Comparison of ENCODE assay signal across 22 cellular contexts in the genomic region with DNA sequence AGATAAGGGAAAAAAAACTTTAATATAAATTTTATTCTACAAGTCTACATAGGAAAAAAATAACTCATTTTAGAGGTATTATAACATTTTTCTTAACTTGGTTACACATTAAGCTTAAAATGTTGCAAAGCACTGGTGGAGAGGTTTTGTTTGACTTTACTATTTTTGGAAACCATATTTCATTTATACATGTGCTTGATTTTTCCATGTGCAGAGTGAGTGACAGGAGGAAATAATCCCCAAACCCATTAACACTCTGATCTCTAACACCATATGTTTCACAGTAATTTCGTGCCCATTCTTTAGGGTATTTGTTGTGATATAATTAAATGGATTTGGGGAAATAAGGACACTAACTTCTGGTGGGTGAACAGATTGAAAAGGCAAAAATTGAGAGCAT.
DNase-seq lines count a peak whose midpoint lies in the region; ATAC-seq and TF ChIP-seq lines count a peak whose summit lies in the region.
"Had no signal": no experiment of that assay in that cellular context is flagged by ENCODE, and none has a peak within 500 bp of the region (broad histone marks: within the 10 kb centered on the region; RNA-seq: fewer than 3 reads in every experiment).

No MANE protein-coding gene starts in this region.

- H3K4me1 Mint-ChIP-seq in glutamatergic neuron (ENCODE audit: low read depth, unreplicated experiment) = peaks cover 23% of the 10 kb centered on the region
- H3K4me1 Mint-ChIP-seq: CD4-positive, alpha-beta memory T cell had no signal

- no peaks in the 10 kb centered on the region for H3K27me3 ChIP-seq in left lung
- H3K27me3 ChIP-seq: BE2C; BLaER1 treated with 17β-estradiol and CSF1 and Interleukin-3, amounts not matched to agents 10 nM and 100 nM had no signal

- CTCF ChIA-PET in HEK293T (lab: Yijun Ruan, JAX) = no interaction called here

- no peaks in the 10 kb centered on the region for H3K4me1 ChIP-seq in left lung
- H3K4me1 ChIP-seq: BE2C; BLaER1 treated with 17β-estradiol and CSF1 and Interleukin-3, amounts not matched to agents 10 nM and 100 nM had no signal

- no peak overlapping the region for H3K4me3 Mint-ChIP-seq in glutamatergic neuron (ENCODE audit: unreplicated experiment)
- H3K4me3 Mint-ChIP-seq: CD4-positive, alpha-beta memory T cell had no signal

- peaks cover 4% of the 10 kb centered on the region for H3K9me3 Mint-ChIP-seq in glutamatergic neuron (ENCODE audit: unreplicated experiment)

- TF ChIP-seq CTCF in glutamatergic neuron (IDR thresholded peaks at IDR 0.05; ENCODE audit: partially characterized antibody, unreplicated experiment) = no peak
- no peak for TF ChIP-seq CTCF in left lung (IDR thresholded peaks at IDR 0.05)

- peaks cover 1% of the 10 kb centered on the region for H3K27me3 Mint-ChIP-seq in glutamatergic neuron (ENCODE audit: unreplicated experiment)
- H3K27me3 Mint-ChIP-seq: CD4-positive, alpha-beta memory T cell had no signal

- no peak overlapping the region for H3K4me3 ChIP-seq in left lung
- H3K4me3 ChIP-seq: BLaER1 treated with 17β-estradiol and CSF1 and Interleukin-3, amounts not matched to agents 10 nM and 100 nM; GM12878; GM23248 had no signal

- H3K27ac Mint-ChIP-seq in glutamatergic neuron (ENCODE audit: unreplicated experiment) = peak overlapping the region; percentile 30
- H3K27ac Mint-ChIP-seq: CD4-positive, alpha-beta memory T cell had no signal

- intact Hi-C loops in left lung (cut with DNase I) = no loop called here

- DNase-seq in D341Med (ENCODE audit: low spot score) (peak; percentile 12), HEK293T (ENCODE audit: extremely low spot score) (no peak), NCI-H69 (lab: John Stamatoyannopoulos, UW) (peak; percentile 21), glutamatergic neuron (no peak), left lung (no peak), DMS 273 (lab: John Stamatoyannopoulos, UW; ENCODE audit: unreplicated experiment) (no peak), GDM1 (lab: John Stamatoyannopoulos, UW) (no peak), putamen (ENCODE audit: low spot score) (no peak)
- DNase-seq: ACHN; AML-193; BE2C; Calu3; CD4-positive, alpha-beta memory T cell; COR-L47; DMS53; DMS79 treated with DMSO at 0.1 percent for 48 hours; GM23248; H7; HCEC 1CT had no signal

- no peaks in the 10 kb centered on the region for H3K36me3 ChIP-seq in left lung
- H3K36me3 ChIP-seq: BE2C; BLaER1 treated with 17β-estradiol and CSF1 and Interleukin-3, amounts not matched to agents 10 nM and 100 nM had no signal

- POLR2A ChIA-PET in HEK293T (lab: Yijun Ruan, JAX) = no interaction called here

- H3K27ac ChIP-seq in left lung = no peak overlapping the region
- H3K27ac ChIP-seq: 22Rv1; BLaER1 treated with 17β-estradiol and CSF1 and Interleukin-3, amounts not matched to agents 10 nM and 100 nM; GM23248 had no signal

- no peaks in the 10 kb centered on the region for H3K36me3 Mint-ChIP-seq in glutamatergic neuron (ENCODE audit: unreplicated experiment)
- H3K36me3 Mint-ChIP-seq: CD4-positive, alpha-beta memory T cell had no signal

- ATAC-seq in left lung = no peak
- ATAC-seq: GM12878 had no signal

- no peaks in the 10 kb centered on the region for H3K9me3 ChIP-seq in left lung
- H3K9me3 ChIP-seq: BE2C; BLaER1 treated with 17β-estradiol and CSF1 and Interleukin-3, amounts not matched to agents 10 nM and 100 nM had no signal

TF ChIP-seq in HEK293T, 16 proteins besides CTCF, POLR2A, EP300 and RAD21:
- TF ChIP-seq, protein P1, sequence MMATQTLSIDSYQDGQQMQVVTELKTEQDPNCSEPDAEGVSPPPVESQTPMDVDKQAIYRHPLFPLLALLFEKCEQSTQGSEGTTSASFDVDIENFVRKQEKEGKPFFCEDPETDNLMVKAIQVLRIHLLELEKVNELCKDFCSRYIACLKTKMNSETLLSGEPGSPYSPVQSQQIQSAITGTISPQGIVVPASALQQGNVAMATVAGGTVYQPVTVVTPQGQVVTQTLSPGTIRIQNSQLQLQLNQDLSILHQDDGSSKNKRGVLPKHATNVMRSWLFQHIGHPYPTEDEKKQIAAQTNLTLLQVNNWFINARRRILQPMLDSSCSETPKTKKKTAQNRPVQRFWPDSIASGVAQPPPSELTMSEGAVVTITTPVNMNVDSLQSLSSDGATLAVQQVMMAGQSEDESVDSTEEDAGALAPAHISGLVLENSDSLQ (IDR thresholded peaks at IDR 0.05) = peak; percentile 52; the same call in 1 of the 2 replicates
- TF ChIP-seq HDGF (IDR thresholded peaks at IDR 0.05; ENCODE audit: borderline replicate concordance) = no peak
- no peak for TF ChIP-seq FOXK2 (IDR thresholded peaks at IDR 0.05)
- no peak for TF ChIP-seq BHLHE40 (IDR thresholded peaks at IDR 0.05; ENCODE audit: borderline replicate concordance)
- TF ChIP-seq FOXA1 (IDR thresholded peaks at IDR 0.05) = no peak
- TF ChIP-seq SUZ12 (IDR thresholded peaks at IDR 0.05) = no peak
- TF ChIP-seq ZNF384 (IDR thresholded peaks at IDR 0.05) = no peak
- TF ChIP-seq FOXM1 (IDR thresholded peaks at IDR 0.05; ENCODE audit: borderline replicate concordance) = no peak
- TF ChIP-seq SP1 (IDR thresholded peaks at IDR 0.05) = no peak
- TF ChIP-seq CTBP1 (IDR thresholded peaks at IDR 0.05; ENCODE audit: borderline replicate concordance) = no peak
- TF ChIP-seq L3MBTL2 (conservative IDR thresholded peaks at IDR 0.05) = no peak
- TF ChIP-seq LEF1 (IDR thresholded peaks at IDR 0.05; ENCODE audit: borderline replicate concordance) = 0 out of 2 replicates have a peak, but pooled peaks have one; percentile 27
- no peak for TF ChIP-seq ARNT (IDR thresholded peaks at IDR 0.05)
TF ChIP-seq in HEK293T: peak in this region for 2.

Comparison
In these comparisons a context has a peak if more than half of its experiments do, and no peak if none do; other contexts are left out.
1. DNase-seq: peak in D341Med (single experiment) and NCI-H69 (single experiment); none in HEK293T (single experiment), glutamatergic neuron (single experiment), left lung (0 of 2), DMS 273 (single experiment), GDM1 (single experiment) and putamen (single experiment).